1 cellular context compared by ENCODE assay signal in the genomic region with DNA sequence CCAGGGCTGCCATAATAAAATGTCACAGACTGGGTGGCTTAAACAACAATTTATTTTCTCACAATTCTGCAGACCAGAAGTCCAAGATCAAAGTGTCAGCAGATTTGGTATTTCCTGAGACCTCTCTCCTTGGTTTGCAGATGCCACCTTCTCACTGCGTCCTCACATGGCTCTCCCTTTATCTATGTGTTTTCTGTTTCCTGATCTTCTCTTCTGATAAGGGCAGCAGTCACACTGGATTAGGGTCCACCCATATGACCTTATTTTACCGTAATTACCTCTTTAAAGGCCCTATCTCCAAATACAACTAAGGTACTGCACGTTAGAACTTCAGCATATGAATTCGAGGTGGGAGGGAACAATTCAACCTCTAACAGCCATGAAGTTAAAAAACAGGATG.
TF ChIP-seq lines count a peak whose summit lies in the region.

No MANE protein-coding gene starts in this region.

TF ChIP-seq in GM23338, 12 proteins besides CTCF, POLR2A, EP300 and RAD21 (continued from another document):
- TF ChIP-seq STAT1 (IDR thresholded peaks at IDR 0.05; ENCODE audit: unreplicated experiment) (no peak), ZNF331 (CRISPR knock-in tag; IDR thresholded peaks at IDR 0.05; ENCODE audit: low read depth) (no peak), EZH2phosphoT487 (IDR thresholded peaks at IDR 0.05; ENCODE audit: unreplicated experiment) (no peak)
- TF ChIP-seq, protein P1, sequence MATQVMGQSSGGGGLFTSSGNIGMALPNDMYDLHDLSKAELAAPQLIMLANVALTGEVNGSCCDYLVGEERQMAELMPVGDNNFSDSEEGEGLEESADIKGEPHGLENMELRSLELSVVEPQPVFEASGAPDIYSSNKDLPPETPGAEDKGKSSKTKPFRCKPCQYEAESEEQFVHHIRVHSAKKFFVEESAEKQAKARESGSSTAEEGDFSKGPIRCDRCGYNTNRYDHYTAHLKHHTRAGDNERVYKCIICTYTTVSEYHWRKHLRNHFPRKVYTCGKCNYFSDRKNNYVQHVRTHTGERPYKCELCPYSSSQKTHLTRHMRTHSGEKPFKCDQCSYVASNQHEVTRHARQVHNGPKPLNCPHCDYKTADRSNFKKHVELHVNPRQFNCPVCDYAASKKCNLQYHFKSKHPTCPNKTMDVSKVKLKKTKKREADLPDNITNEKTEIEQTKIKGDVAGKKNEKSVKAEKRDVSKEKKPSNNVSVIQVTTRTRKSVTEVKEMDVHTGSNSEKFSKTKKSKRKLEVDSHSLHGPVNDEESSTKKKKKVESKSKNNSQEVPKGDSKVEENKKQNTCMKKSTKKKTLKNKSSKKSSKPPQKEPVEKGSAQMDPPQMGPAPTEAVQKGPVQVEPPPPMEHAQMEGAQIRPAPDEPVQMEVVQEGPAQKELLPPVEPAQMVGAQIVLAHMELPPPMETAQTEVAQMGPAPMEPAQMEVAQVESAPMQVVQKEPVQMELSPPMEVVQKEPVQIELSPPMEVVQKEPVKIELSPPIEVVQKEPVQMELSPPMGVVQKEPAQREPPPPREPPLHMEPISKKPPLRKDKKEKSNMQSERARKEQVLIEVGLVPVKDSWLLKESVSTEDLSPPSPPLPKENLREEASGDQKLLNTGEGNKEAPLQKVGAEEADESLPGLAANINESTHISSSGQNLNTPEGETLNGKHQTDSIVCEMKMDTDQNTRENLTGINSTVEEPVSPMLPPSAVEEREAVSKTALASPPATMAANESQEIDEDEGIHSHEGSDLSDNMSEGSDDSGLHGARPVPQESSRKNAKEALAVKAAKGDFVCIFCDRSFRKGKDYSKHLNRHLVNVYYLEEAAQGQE (IDR thresholded peaks at IDR 0.05; ENCODE audit: unreplicated experiment), result no peak
- TF ChIP-seq, protein P2, sequence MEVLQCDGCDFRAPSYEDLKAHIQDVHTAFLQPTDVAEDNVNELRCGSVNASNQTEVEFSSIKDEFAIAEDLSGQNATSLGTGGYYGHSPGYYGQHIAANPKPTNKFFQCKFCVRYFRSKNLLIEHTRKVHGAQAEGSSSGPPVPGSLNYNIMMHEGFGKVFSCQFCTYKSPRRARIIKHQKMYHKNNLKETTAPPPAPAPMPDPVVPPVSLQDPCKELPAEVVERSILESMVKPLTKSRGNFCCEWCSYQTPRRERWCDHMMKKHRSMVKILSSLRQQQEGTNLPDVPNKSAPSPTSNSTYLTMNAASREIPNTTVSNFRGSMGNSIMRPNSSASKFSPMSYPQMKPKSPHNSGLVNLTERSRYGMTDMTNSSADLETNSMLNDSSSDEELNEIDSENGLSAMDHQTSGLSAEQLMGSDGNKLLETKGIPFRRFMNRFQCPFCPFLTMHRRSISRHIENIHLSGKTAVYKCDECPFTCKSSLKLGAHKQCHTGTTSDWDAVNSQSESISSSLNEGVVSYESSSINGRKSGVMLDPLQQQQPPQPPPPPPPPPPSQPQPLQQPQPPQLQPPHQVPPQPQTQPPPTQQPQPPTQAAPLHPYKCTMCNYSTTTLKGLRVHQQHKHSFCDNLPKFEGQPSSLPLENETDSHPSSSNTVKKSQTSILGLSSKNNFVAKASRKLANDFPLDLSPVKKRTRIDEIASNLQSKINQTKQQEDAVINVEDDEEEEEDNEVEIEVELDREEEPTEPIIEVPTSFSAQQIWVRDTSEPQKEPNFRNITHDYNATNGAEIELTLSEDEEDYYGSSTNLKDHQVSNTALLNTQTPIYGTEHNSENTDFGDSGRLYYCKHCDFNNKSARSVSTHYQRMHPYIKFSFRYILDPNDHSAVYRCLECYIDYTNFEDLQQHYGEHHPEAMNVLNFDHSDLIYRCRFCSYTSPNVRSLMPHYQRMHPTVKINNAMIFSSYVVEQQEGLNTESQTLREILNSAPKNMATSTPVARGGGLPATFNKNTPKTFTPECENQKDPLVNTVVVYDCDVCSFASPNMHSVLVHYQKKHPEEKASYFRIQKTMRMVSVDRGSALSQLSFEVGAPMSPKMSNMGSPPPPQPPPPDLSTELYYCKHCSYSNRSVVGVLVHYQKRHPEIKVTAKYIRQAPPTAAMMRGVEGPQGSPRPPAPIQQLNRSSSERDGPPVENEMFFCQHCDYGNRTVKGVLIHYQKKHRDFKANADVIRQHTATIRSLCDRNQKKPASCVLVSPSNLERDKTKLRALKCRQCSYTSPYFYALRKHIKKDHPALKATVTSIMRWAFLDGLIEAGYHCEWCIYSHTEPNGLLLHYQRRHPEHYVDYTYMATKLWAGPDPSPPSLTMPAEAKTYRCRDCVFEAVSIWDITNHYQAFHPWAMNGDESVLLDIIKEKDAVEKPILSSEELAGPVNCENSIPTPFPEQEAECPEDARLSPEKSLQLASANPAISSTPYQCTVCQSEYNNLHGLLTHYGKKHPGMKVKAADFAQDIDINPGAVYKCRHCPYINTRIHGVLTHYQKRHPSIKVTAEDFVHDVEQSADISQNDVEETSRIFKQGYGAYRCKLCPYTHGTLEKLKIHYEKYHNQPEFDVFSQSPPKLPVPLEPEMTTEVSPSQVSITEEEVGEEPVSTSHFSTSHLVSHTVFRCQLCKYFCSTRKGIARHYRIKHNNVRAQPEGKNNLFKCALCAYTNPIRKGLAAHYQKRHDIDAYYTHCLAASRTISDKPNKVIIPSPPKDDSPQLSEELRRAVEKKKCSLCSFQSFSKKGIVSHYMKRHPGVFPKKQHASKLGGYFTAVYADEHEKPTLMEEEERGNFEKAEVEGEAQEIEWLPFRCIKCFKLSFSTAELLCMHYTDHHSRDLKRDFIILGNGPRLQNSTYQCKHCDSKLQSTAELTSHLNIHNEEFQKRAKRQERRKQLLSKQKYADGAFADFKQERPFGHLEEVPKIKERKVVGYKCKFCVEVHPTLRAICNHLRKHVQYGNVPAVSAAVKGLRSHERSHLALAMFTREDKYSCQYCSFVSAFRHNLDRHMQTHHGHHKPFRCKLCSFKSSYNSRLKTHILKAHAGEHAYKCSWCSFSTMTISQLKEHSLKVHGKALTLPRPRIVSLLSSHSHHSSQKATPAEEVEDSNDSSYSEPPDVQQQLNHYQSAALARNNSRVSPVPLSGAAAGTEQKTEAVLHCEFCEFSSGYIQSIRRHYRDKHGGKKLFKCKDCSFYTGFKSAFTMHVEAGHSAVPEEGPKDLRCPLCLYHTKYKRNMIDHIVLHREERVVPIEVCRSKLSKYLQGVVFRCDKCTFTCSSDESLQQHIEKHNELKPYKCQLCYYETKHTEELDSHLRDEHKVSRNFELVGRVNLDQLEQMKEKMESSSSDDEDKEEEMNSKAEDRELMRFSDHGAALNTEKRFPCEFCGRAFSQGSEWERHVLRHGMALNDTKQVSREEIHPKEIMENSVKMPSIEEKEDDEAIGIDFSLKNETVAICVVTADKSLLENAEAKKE (CRISPR knock-in tag; IDR thresholded peaks at IDR 0.05), result no peak
